In genomic region chr17:29569245-29569950, GRCh38 we compare ENCODE assay signal across 8 cellular contexts.
DNase-seq lines count a peak whose midpoint lies in the region; ATAC-seq and TF ChIP-seq lines count a peak whose summit lies in the region.

No MANE protein-coding gene starts in this region.

- TF ChIP-seq CTCF in LNCaP clone FGC (IDR thresholded peaks at IDR 0.05; ENCODE audit: control insufficient read depth, extremely low read depth, insufficient read depth): no peak

- DNase-seq in LNCaP clone FGC (ENCODE audit: low read depth) (no peak), caudate nucleus (lab: John Stamatoyannopoulos, UW) (no peak), NCI-H128 (lab: John Stamatoyannopoulos, UW; ENCODE audit: unreplicated experiment) (no peak), GDM1 (lab: John Stamatoyannopoulos, UW) (no peak), NCI-H1105 treated with DMSO at 0.1 percent for 48 hours (lab: John Stamatoyannopoulos, UW) (no peak)

- H3K9me3 ChIP-seq in BLaER1 (no peaks in the 10 kb centered on the region), mucosa of stomach (ENCODE audit: control insufficient read depth, low read length) (no peaks in the 10 kb centered on the region)

- peak overlapping the region; percentile 98 for H3K4me2 ChIP-seq in BLaER1

- H3K4me3 ChIP-seq in BLaER1: peak overlapping the region; percentile 84
- H3K4me3 ChIP-seq in LNCaP clone FGC (ENCODE audit: low read depth, low read length): peak overlapping the region; percentile 77
- H3K4me3 ChIP-seq in mucosa of stomach (ENCODE audit: low read length): peak overlapping the region; percentile 35

- H4K20me1 ChIP-seq in BLaER1: peaks cover 53% of the 10 kb centered on the region

- ATAC-seq in HG02852 (IDR thresholded peaks at IDR 0.05; ENCODE audit: unreplicated experiment): no peak

- H3K27me3 ChIP-seq in BLaER1 (no peaks in the 10 kb centered on the region), mucosa of stomach (ENCODE audit: control insufficient read depth, insufficient read depth, low read length) (no peaks in the 10 kb centered on the region)

- peak overlapping the region; percentile 94 for H3K27ac ChIP-seq in BLaER1
- peak overlapping the region; percentile 89 for H3K27ac ChIP-seq in caudate nucleus (ENCODE audit: low read depth, low read length)

- H3K4me1 ChIP-seq in BLaER1 (peaks cover 64% of the 10 kb centered on the region), mucosa of stomach (ENCODE audit: control insufficient read depth, insufficient read depth, low read length) (peaks cover 45% of the 10 kb centered on the region)

- H3K36me3 ChIP-seq in BLaER1 (peaks cover 35% of the 10 kb centered on the region), mucosa of stomach (ENCODE audit: control insufficient read depth, insufficient read depth, low read length) (no peaks in the 10 kb centered on the region)

- H3K9ac ChIP-seq in BLaER1 (peak overlapping the region; percentile 94), mucosa of stomach (ENCODE audit: low read length) (peak overlapping the region; percentile 71)
